Comparison of ENCODE assay signal across 8 cellular contexts in the genomic region with DNA sequence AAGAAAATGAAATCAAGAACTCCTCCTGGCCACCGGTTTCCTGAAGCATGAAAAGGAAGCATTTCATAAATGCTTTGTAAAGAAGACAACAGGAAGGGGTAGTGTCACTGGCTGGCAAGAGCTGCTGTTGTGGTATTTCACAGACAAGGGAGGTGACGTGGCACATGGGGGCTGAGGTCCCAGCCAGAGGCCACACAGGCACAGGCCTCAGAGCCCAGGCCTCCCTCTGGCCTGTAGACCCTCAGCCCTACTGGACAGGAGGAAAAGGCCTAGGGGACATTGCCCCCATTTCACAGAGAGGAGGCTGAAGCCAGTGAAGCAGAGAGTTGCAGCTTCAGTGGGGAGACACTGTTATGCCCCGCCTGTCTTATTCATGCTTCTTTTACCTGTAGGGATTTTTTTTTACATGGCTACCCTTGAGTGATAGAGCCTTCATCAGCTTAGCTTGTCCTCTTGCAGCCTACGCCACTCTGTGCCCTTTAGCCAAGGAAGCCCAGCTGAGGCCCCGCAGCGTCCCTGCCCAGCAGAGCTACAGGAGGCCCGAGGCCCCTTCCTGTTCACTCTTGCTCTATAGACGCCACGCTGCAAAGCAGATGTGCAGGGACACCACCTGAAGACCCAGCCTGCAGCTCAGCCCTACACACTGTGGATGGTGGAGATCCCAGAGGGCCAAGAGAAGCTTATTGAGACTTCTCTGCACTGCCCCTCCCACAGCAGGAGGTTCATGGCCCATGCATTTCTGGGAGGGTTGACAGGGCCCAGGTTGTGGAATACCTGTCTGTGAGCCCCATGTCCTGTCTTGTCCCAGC. TPM values are rescaled to one million over a fixed set of nuclear protein-coding genes. Genes with fewer than 3 reads are reported as not detected.
DNase-seq lines count a peak whose midpoint lies in the region; ATAC-seq and TF ChIP-seq lines count a peak whose summit lies in the region.

No MANE protein-coding gene starts in this region.

- peak overlapping the region; percentile 80 for H3K14ac ChIP-seq in IMR-90 (replicated peaks; ENCODE audit: low read depth, low read length)

- TF ChIP-seq POLR2A in IMR-90 (IDR thresholded peaks at IDR 0.05; ENCODE audit: low read depth, low read length) (no peak), esophagus squamous epithelium (IDR thresholded peaks at IDR 0.05) (peak in 2 of 4 donors; percentile 10 to 49), prostate gland (IDR thresholded peaks at IDR 0.05) (no peak)

- H3K79me1 ChIP-seq in IMR-90 (ENCODE audit: low read depth in 1 of 2, low read length in 2 of 2): peaks cover 0 to 35% of the 10 kb centered on the region in 2 experiments; a peak in 2 of 4 replicates

- H4K8ac ChIP-seq in IMR-90 (ENCODE audit: low read depth in 2 of 2, low read length in 2 of 2): peak overlapping the region; percentile 19 to 65; a peak in 3 of 4 replicates

- H3K56ac ChIP-seq in IMR-90 (ENCODE audit: extremely low read depth, insufficient read depth, low read length): peak overlapping the region; percentile 53; the same call in 1 of the 2 replicates

- H2BK20ac ChIP-seq in IMR-90 (ENCODE audit: low read depth, low read length): peak overlapping the region; percentile 63

- CTCF ChIA-PET in IMR-90 (lab: Yijun Ruan, JAX): interaction anchor here (0.5 to 2.3 kb wide), 3 partner anchors 18 to 36 kb away, joined by 4 to 8 read pairs (median 4); no protein-coding TSS in a partner anchor
- CTCF ChIA-PET in activated CD4-positive, alpha-beta memory T cell treated with anti-CD3 and anti-CD28 coated beads, Interleukin-2, amount 10 ng/mL, durations not matched to agents 7 days and 5 days (lab: Charles Lee): interaction anchor here (0.6 to 8.0 kb wide), 16 partner anchors 9 to 334 kb away, joined by 3 to 104 read pairs (median 5); partner anchors contain the start of gene IRF1

- no peak for TF ChIP-seq RAD21 in IMR-90 (IDR thresholded peaks at IDR 0.05; ENCODE audit: low read length)

- H3K27me3 Mint-ChIP-seq in activated CD4-positive, alpha-beta memory T cell treated with anti-CD3 and anti-CD28 coated beads, Interleukin-2, amount 10 ng/mL, durations not matched to agents 7 days and 5 days: no peaks in the 10 kb centered on the region

- H3K4me1 ChIP-seq in ACC112 (ENCODE audit: control insufficient read depth, insufficient read depth, low read length, unreplicated experiment): peaks cover 55% of the 10 kb centered on the region
- H3K4me1 ChIP-seq in IMR-90 (ENCODE audit: control insufficient read depth, insufficient read depth, low read length): peaks cover 30% of the 10 kb centered on the region
- H3K4me1 ChIP-seq in esophagus squamous epithelium: peaks cover 40 to 65% (median 44%) of the 10 kb centered on the region in 3 donors
- H3K4me1 ChIP-seq in prostate gland (replicated peaks): no peaks in the 10 kb centered on the region

- peaks cover 67% of the 10 kb centered on the region for H3K36me3 Mint-ChIP-seq in activated CD4-positive, alpha-beta memory T cell treated with anti-CD3 and anti-CD28 coated beads, Interleukin-2, amount 10 ng/mL, durations not matched to agents 7 days and 5 days (ENCODE audit: low read depth)

- peaks cover 36% of the 10 kb centered on the region for H3K9me1 ChIP-seq in IMR-90 (ENCODE audit: insufficient read depth, low read length)

- peak overlapping the region; percentile 73 for H2AK5ac ChIP-seq in IMR-90 (ENCODE audit: low read depth, low read length)

- H4K20me1 ChIP-seq in IMR-90 (ENCODE audit: insufficient read depth, low read length): no peaks in the 10 kb centered on the region

- peak overlapping the region; percentile 87 for H3K4ac ChIP-seq in IMR-90 (ENCODE audit: low read depth, low read length)

- no peaks in the 10 kb centered on the region for H3K9me3 Mint-ChIP-seq in activated CD4-positive, alpha-beta memory T cell treated with anti-CD3 and anti-CD28 coated beads, Interleukin-2, amount 10 ng/mL, durations not matched to agents 7 days and 5 days

- dilution Hi-C loops in IMR-90 (cut with HindIII; ENCODE audit: low sequenced_read_pairs, unreplicated experiment): no loop called here

- peaks cover 10% of the 10 kb centered on the region; the same call in 1 of the 2 replicates for H3K36me3 ChIP-seq in ACC112 (ENCODE audit: insufficient read depth, low read length)
- H3K36me3 ChIP-seq in IMR-90 (ENCODE audit: control insufficient read depth, insufficient read depth, low read length): peaks cover 1% of the 10 kb centered on the region; the same call in 1 of the 2 replicates
- H3K36me3 ChIP-seq in esophagus squamous epithelium: no peaks in the 10 kb centered on the region
- H3K36me3 ChIP-seq in prostate gland: no peaks in the 10 kb centered on the region

- H2BK120ac ChIP-seq in IMR-90 (ENCODE audit: low read depth, low read length): peak overlapping the region; percentile 89

- BruUV-seq in IMR-90 (replicated peaks; lab: Mats Ljungman, UMichigan): no TSS peak

- peak overlapping the region; percentile 47; the same call in 2 of the 3 replicates for H2BK15ac ChIP-seq in IMR-90 (ENCODE audit: low read depth, low read length)

- H2AK9ac ChIP-seq in IMR-90 (replicated peaks; ENCODE audit: low read depth, low read length, poor library complexity): peak overlapping the region; percentile 48

- H2AFZ ChIP-seq in ACC112 (ENCODE audit: low read length, unreplicated experiment) (no peak overlapping the region), IMR-90 (replicated peaks; ENCODE audit: low read length, poor library complexity) (peak overlapping the region; percentile 58)

- peak overlapping the region; percentile 53 for H3K4me3 Mint-ChIP-seq in activated CD4-positive, alpha-beta memory T cell treated with anti-CD3 and anti-CD28 coated beads, Interleukin-2, amount 10 ng/mL, durations not matched to agents 7 days and 5 days

- peak overlapping the region; percentile 33 for H2BK5ac ChIP-seq in IMR-90 (ENCODE audit: low read depth, low read length, poor library complexity, severe bottlenecking)

- intact Hi-C loops in IMR-90 (cut with micrococcal nuclease): loop anchor here (5.0 kb wide), 1 partner anchor 34 kb away; no protein-coding TSS in a partner anchor
- intact Hi-C loops in esophagus squamous epithelium (cut with DNase I): no loop called here
- intact Hi-C loops in prostate gland (cut with DNase I): no loop called here

- H3K4me3 ChIP-seq in ACC112 (ENCODE audit: low read depth, low read length): no peak overlapping the region
- H3K4me3 ChIP-seq in IMR-90 (ENCODE audit: insufficient read depth, low read depth, low read length): no peak overlapping the region
- peak overlapping the region in 1 of 4 donors; percentile 9 for H3K4me3 ChIP-seq in esophagus squamous epithelium
- H3K4me3 ChIP-seq in prostate gland: no peak overlapping the region

- TF ChIP-seq CTCF in IMR-90 (conservative IDR thresholded peaks at IDR 0.05; ENCODE audit: low read depth, low read length) (no peak), esophagus squamous epithelium (IDR thresholded peaks at IDR 0.05) (no peak), prostate gland (IDR thresholded peaks at IDR 0.05) (no peak)

- DNase-seq in IMR-90: no peak
- DNase-seq in activated CD4-positive, alpha-beta memory T cell treated with anti-CD3 and anti-CD28 coated beads, Interleukin-2, amount 10 ng/mL, durations not matched to agents 7 days and 5 days: peak; percentile 75
- no peak for DNase-seq in esophagus squamous epithelium (lab: John Stamatoyannopoulos, UW)
- DNase-seq in prostate gland (ENCODE audit: low spot score): no peak
- DNase-seq in activated CD4-positive, CD25-positive, alpha-beta regulatory T cell (lab: John Stamatoyannopoulos, UW): no peak

- peak overlapping the region; percentile 93 for H4K91ac ChIP-seq in IMR-90 (ENCODE audit: insufficient read depth, low read depth, low read length)

- in situ Hi-C loops in IMR-90 (cut with MboI; ENCODE audit: low sequenced_read_pairs): no loop called here

- peak overlapping the region; percentile 0; the same call in 1 of the 2 replicates for H3K9ac ChIP-seq in IMR-90 (ENCODE audit: low read depth, low read length)

- H3K27ac ChIP-seq in ACC112 (ENCODE audit: low read depth, low read length) (peak overlapping the region; percentile 80), IMR-90 (ENCODE audit: insufficient read depth, low read length) (peak overlapping the region; percentile 57), esophagus squamous epithelium (peak overlapping the region; percentile 50 to 87 (median 74)), prostate gland (peak overlapping the region; percentile 11 to 17)

- WGBS in IMR-90 (ENCODE audit: extremely low coverage in 2 of 2, insufficient read length in 1 of 2), 2 experiments: 47% methylated on average over 3 of the region's 9 CpGs; no CpG with 5 or more reads in 1 of the 2 experiments
- WGBS in esophagus squamous epithelium, 2 donors: 64 to 69% methylated on average over 4 to 9 of the region's 9 CpGs
- 77% methylated on average over 9 of the region's 9 CpGs for WGBS in prostate gland

- no peaks in the 10 kb centered on the region for H3K9me3 ChIP-seq in IMR-90 (ENCODE audit: control insufficient read depth, insufficient read depth, low read length)
- no peaks in the 10 kb centered on the region for H3K9me3 ChIP-seq in esophagus squamous epithelium
- no peaks in the 10 kb centered on the region for H3K9me3 ChIP-seq in prostate gland

- H3K18ac ChIP-seq in IMR-90 (ENCODE audit: low read depth, low read length): peak overlapping the region; percentile 35

- no peaks in the 10 kb centered on the region for H3K79me2 ChIP-seq in ACC112 (ENCODE audit: control insufficient read depth, insufficient read depth, low read length, unreplicated experiment)

- H3K4me1 Mint-ChIP-seq in activated CD4-positive, alpha-beta memory T cell treated with anti-CD3 and anti-CD28 coated beads, Interleukin-2, amount 10 ng/mL, durations not matched to agents 7 days and 5 days: peaks cover 93% of the 10 kb centered on the region

- POLR2A ChIA-PET in IMR-90 (lab: Charles Lee; ENCODE audit: unreplicated experiment): no interaction called here
- POLR2A ChIA-PET in activated CD4-positive, alpha-beta memory T cell treated with anti-CD3 and anti-CD28 coated beads, Interleukin-2, amount 10 ng/mL, durations not matched to agents 7 days and 5 days (lab: Charles Lee): interaction anchor here (0.7 to 9.2 kb wide), 21 partner anchors 8 to 360 kb away, joined by 3 to 563 read pairs (median 6); partner anchors contain the start of genes IL4, IRF1 and SLC22A5

- H3K27ac Mint-ChIP-seq in activated CD4-positive, alpha-beta memory T cell treated with anti-CD3 and anti-CD28 coated beads, Interleukin-2, amount 10 ng/mL, durations not matched to agents 7 days and 5 days: peak overlapping the region; percentile 99

- peak overlapping the region; percentile 82 for H3K23ac ChIP-seq in IMR-90 (ENCODE audit: low read depth, low read length)

- H3K27me3 ChIP-seq in ACC112 (ENCODE audit: insufficient read depth, low read length) (no peaks in the 10 kb centered on the region), IMR-90 (ENCODE audit: control insufficient read depth, insufficient read depth, low read length) (no peaks in the 10 kb centered on the region), esophagus squamous epithelium (no peaks in the 10 kb centered on the region), prostate gland (replicated peaks; ENCODE audit: insufficient read depth) (no peaks in the 10 kb centered on the region)

- peak overlapping the region; percentile 89 for H4K5ac ChIP-seq in IMR-90 (ENCODE audit: low read depth, low read length)

- peak; percentile 60 for ATAC-seq in GM19397 (IDR thresholded peaks at IDR 0.05; ENCODE audit: unreplicated experiment)
- peak; percentile 3; the same call in 1 of the 2 replicates for ATAC-seq in IMR-90 (ENCODE audit: low read depth)
- ATAC-seq in HG03025 (IDR thresholded peaks at IDR 0.05; ENCODE audit: low FRiP score, unreplicated experiment): no peak

- peak overlapping the region; percentile 4; the same call in 1 of the 2 replicates for H3K4me2 ChIP-seq in IMR-90 (ENCODE audit: low read depth, low read length)

RNA-seq across cellular contexts. Expression of gene IRF1, which starts 33.8 kb away (rescaled TPM):
- total RNA-seq in IMR-90 (2012; rRNA removed): 6.9 and 11.1 TPM in 2 replicates
- 16.5 and 18.9 TPM in 2 replicates for polyA plus RNA-seq in IMR-90 (2012; rRNA removed)
- 13.2 and 15.9 TPM in 2 replicates for polyA plus RNA-seq in IMR-90 (2012; cell fraction: cytosol; rRNA removed)
- polyA plus RNA-seq in IMR-90 (2012; cell fraction: nucleus; rRNA removed; ENCODE audit: low replicate concordance): 25.7 and 30.6 TPM in 2 replicates
- 100 to 1,000 TPM; 231 to 239 TPM for total RNA-seq in activated CD4-positive, alpha-beta memory T cell treated with anti-CD3 and anti-CD28 coated beads, Interleukin-2, amount 10 ng/mL, durations not matched to agents 7 days and 5 days
- total RNA-seq in esophagus squamous epithelium: 10 to 100 TPM in 2 of 4 donors, 1 to 10 TPM in 2; 8.3 to 52.9 (median 13.1) TPM
- total RNA-seq in prostate gland: 10 to 100 TPM; 42.2 to 47.0 TPM

Comparison
In these comparisons a context has a peak if more than half of its experiments do, and no peak if none do; other contexts are left out.
1. H3K27ac ChIP-seq: peak in every context shown above with its lines; median percentile 80 in ACC112; 74 in esophagus squamous epithelium; 57 in IMR-90; 14 in prostate gland.
2. RNA of gene IRF1, which starts 33.8 kb away (total RNA-seq): 231 to 239 TPM in activated CD4-positive, alpha-beta memory T cell treated with anti-CD3 and anti-CD28 coated beads, Interleukin-2, amount 10 ng/mL, durations not matched to agents 7 days and 5 days; 42.2 to 47.0 TPM in prostate gland, 8.3 to 52.9 TPM in esophagus squamous epithelium and 6.9 to 11.1 TPM in IMR-90; every median in the first group is over 4 times any median in the second.